In the genomic region with DNA sequence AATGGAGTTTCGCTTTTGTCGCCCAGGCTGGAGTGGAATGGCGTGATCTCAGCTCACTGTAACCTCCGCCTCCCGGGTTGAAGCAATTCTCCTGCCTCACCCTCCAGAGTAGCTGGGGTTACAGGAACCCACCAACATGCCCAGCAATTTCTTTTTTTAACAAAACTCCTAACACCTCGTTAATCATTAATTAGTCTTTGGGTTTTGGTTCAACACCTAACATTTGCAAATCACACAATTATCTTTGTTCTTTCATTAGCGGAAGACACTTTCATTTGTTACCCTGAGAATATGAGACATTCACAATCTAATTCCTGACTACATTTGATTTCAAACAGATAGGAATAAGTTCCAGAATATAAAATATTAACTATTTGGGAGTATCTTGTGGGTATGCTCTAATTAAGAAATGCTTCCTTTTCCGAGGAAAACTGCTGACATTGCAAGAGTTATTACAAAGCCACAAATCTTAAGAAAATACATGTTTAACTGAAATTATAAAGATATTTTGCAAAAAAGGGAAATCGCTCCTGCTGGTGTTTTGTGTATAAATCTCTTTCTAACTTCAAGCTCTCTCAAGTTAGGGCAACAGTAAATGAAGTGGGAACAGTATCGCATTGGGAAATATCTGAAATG, we compare ENCODE assay signal across 7 cellular contexts. TPM values are rescaled to one million over a fixed set of nuclear protein-coding genes. Genes with fewer than 3 reads are reported as not detected.
DNase-seq lines count a peak whose midpoint lies in the region; ATAC-seq lines count a peak whose summit lies in the region.

No MANE protein-coding gene starts in this region.

- peaks cover 24% of the 10 kb centered on the region for H3K36me3 Mint-ChIP-seq in activated CD4-positive, alpha-beta memory T cell treated with anti-CD3 and anti-CD28 coated beads for 36 hours
- peaks cover 40% of the 10 kb centered on the region for H3K36me3 Mint-ChIP-seq in stimulated activated effector memory CD8-positive, alpha-beta T cell treated with anti-CD3 and anti-CD28 coated beads, Interleukin-12 subunit alpha, Interleukin-12 subunit beta, amount 100 ng/mL, for 72 hours

- POLR2A ChIA-PET in activated CD4-positive, alpha-beta memory T cell treated with anti-CD3 and anti-CD28 coated beads for 36 hours (lab: Charles Lee) = no interaction called here

- H3K27me3 Mint-ChIP-seq in activated CD4-positive, alpha-beta memory T cell treated with anti-CD3 and anti-CD28 coated beads for 36 hours = peaks cover 2% of the 10 kb centered on the region

- in situ Hi-C loops in HAP-1 (cut with MboI; ENCODE audit: low sequenced_read_pairs) = no loop called here

- H3K27ac Mint-ChIP-seq in activated CD4-positive, alpha-beta memory T cell treated with anti-CD3 and anti-CD28 coated beads for 36 hours = peak overlapping the region; percentile 99
- H3K27ac Mint-ChIP-seq in stimulated activated effector memory CD8-positive, alpha-beta T cell treated with anti-CD3 and anti-CD28 coated beads, Interleukin-12 subunit alpha, Interleukin-12 subunit beta, amount 100 ng/mL, for 72 hours = peak overlapping the region; percentile 99

- peak overlapping the region; percentile 96 for H3K27ac ChIP-seq in iPS-18a (ENCODE audit: low read length)

- CTCF ChIA-PET in activated CD4-positive, alpha-beta memory T cell treated with anti-CD3 and anti-CD28 coated beads for 36 hours (lab: Charles Lee) = no interaction called here

- H3K4me3 Mint-ChIP-seq in activated CD4-positive, alpha-beta memory T cell treated with anti-CD3 and anti-CD28 coated beads for 36 hours = peak overlapping the region; percentile 98
- peak overlapping the region; percentile 88 for H3K4me3 Mint-ChIP-seq in stimulated activated effector memory CD8-positive, alpha-beta T cell treated with anti-CD3 and anti-CD28 coated beads, Interleukin-12 subunit alpha, Interleukin-12 subunit beta, amount 100 ng/mL, for 72 hours

- H3K9ac ChIP-seq in iPS-18a (ENCODE audit: low read length) = peak overlapping the region; percentile 97

- peaks cover 20% of the 10 kb centered on the region for H3K4me1 ChIP-seq in HAP-1
- H3K4me1 ChIP-seq in iPS-18a (ENCODE audit: control insufficient read depth, low read depth, low read length) = peaks cover 14% of the 10 kb centered on the region

- H3K4me1 Mint-ChIP-seq in activated CD4-positive, alpha-beta memory T cell treated with anti-CD3 and anti-CD28 coated beads for 36 hours (ENCODE audit: low read depth) = peaks cover 33% of the 10 kb centered on the region
- peaks cover 28% of the 10 kb centered on the region for H3K4me1 Mint-ChIP-seq in stimulated activated effector memory CD8-positive, alpha-beta T cell treated with anti-CD3 and anti-CD28 coated beads, Interleukin-12 subunit alpha, Interleukin-12 subunit beta, amount 100 ng/mL, for 72 hours

- peaks cover 12% of the 10 kb centered on the region; the same call in 1 of the 2 replicates for H3K36me3 ChIP-seq in HAP-1 (replicated peaks)
- H3K36me3 ChIP-seq in iPS-18a (ENCODE audit: control insufficient read depth, low read depth, low read length) = peaks cover 11% of the 10 kb centered on the region

- DNase-seq in HAP-1 (ENCODE audit: low spot score in 2 of 2) (no peak), NCI-H526 treated with DMSO at 0.1 percent for 48 hours (lab: John Stamatoyannopoulos, UW) (no peak)
- no peak for DNase-seq in activated CD4-positive, alpha-beta memory T cell treated with anti-CD3 and anti-CD28 coated beads for 36 hours
- DNase-seq in stimulated activated effector memory CD8-positive, alpha-beta T cell treated with anti-CD3 and anti-CD28 coated beads, Interleukin-12 subunit alpha, Interleukin-12 subunit beta, amount 100 ng/mL, for 72 hours (ENCODE audit: low spot score in 2 of 2) = no peak

- H3K4me3 ChIP-seq in HAP-1 (peak overlapping the region; percentile 87), iPS-18a (ENCODE audit: low read length) (peak overlapping the region; percentile 98)

- H3K9me3 ChIP-seq in HAP-1 (no peaks in the 10 kb centered on the region), iPS-18a (ENCODE audit: control insufficient read depth, low read depth, low read length) (no peaks in the 10 kb centered on the region)

- ATAC-seq in stimulated activated effector memory CD8-positive, alpha-beta T cell treated with anti-CD3 and anti-CD28 coated beads, Interleukin-12 subunit alpha, Interleukin-12 subunit beta, amount 100 ng/mL, for 72 hours = no peak
- ATAC-seq in GM21529 (IDR thresholded peaks at IDR 0.05; ENCODE audit: unreplicated experiment) (no peak), HG03342 (IDR thresholded peaks at IDR 0.05; ENCODE audit: unreplicated experiment) (no peak)

- H3K27me3 ChIP-seq in HAP-1 (ENCODE audit: low read depth) (no peaks in the 10 kb centered on the region), iPS-18a (ENCODE audit: control insufficient read depth, insufficient read depth, low read length) (no peaks in the 10 kb centered on the region)

- intact Hi-C loops in activated CD4-positive, alpha-beta memory T cell treated with anti-CD3 and anti-CD28 coated beads for 36 hours (cut with micrococcal nuclease) = loop anchor here (5.0 to 10.0 kb wide), 2 partner anchors 1230 to 1318 kb away; partner anchors contain the start of genes CAPZA2 and ST7

- no peaks in the 10 kb centered on the region for H3K9me3 Mint-ChIP-seq in activated CD4-positive, alpha-beta memory T cell treated with anti-CD3 and anti-CD28 coated beads for 36 hours
- no peaks in the 10 kb centered on the region for H3K9me3 Mint-ChIP-seq in stimulated activated effector memory CD8-positive, alpha-beta T cell treated with anti-CD3 and anti-CD28 coated beads, Interleukin-12 subunit alpha, Interleukin-12 subunit beta, amount 100 ng/mL, for 72 hours

RNA-seq across cellular contexts. Expression of gene LSM8, which starts 1.2 kb away (rescaled TPM):
- total RNA-seq in activated CD4-positive, alpha-beta memory T cell treated with anti-CD3 and anti-CD28 coated beads for 36 hours = 10 to 100 TPM; 39.1 TPM

RNA-seq across cellular contexts. Expression of gene ANKRD7, which starts 41.8 kb away (rescaled TPM):
- total RNA-seq in activated CD4-positive, alpha-beta memory T cell treated with anti-CD3 and anti-CD28 coated beads for 36 hours = not detected
